ENCODE assay signal across 17 cellular contexts in genomic region chr5:68320094-68320986, GRCh38.
DNase-seq lines count a peak whose midpoint lies in the region; ATAC-seq and TF ChIP-seq lines count a peak whose summit lies in the region.
"Had no signal": no experiment of that assay in that cellular context is flagged by ENCODE, and none has a peak within 500 bp of the region (broad histone marks: within the 10 kb centered on the region; RNA-seq: fewer than 3 reads in every experiment).

No MANE protein-coding gene starts in this region.

- peak; percentile 35 for TF ChIP-seq EP300 in neural cell (conservative IDR thresholded peaks at IDR 0.05; ENCODE audit: poor library complexity, severe bottlenecking)

- H4K20me1 ChIP-seq in PC-3 (ENCODE audit: low read length): no peaks in the 10 kb centered on the region
- no peaks in the 10 kb centered on the region for H4K20me1 ChIP-seq in neural cell (ENCODE audit: insufficient read depth)

- POLR2A ChIA-PET in PC-3 (lab: Charles Lee; ENCODE audit: unreplicated experiment): no interaction called here

- no TSS peak for BruUV-seq in PC-3 (replicated peaks; lab: Mats Ljungman, UMichigan)

- H3K9ac ChIP-seq in PC-3 (ENCODE audit: low read length) (no peak overlapping the region), neural cell (ENCODE audit: low read length) (no peak overlapping the region)

- ATAC-seq in PC-3: peak; percentile 20
- ATAC-seq in GM19351 (IDR thresholded peaks at IDR 0.05; ENCODE audit: unreplicated experiment): no peak
- ATAC-seq in HG03159 (IDR thresholded peaks at IDR 0.05; ENCODE audit: unreplicated experiment): no peak
- no peak for ATAC-seq in GM18858 (IDR thresholded peaks at IDR 0.05; ENCODE audit: unreplicated experiment)
- ATAC-seq: body of pancreas; esophagus mucosa; naive thymus-derived CD8-positive, alpha-beta T cell had no signal

- H3K4me3 ChIP-seq in PC-3 (ENCODE audit: low read length): no peak overlapping the region
- peak overlapping the region; percentile 32 for H3K4me3 ChIP-seq in neural cell (ENCODE audit: low read length)
- H3K4me3 ChIP-seq: body of pancreas, suprapubic skin had no signal

- TF ChIP-seq RAD21 in neural cell (conservative IDR thresholded peaks at IDR 0.05): peak; percentile 13

- H3K9me2 ChIP-seq in PC-3 (replicated peaks; ENCODE audit: low read length) (no peaks in the 10 kb centered on the region), neural cell (ENCODE audit: insufficient read depth, low read length) (no peaks in the 10 kb centered on the region)

- H3K4me2 ChIP-seq in PC-3 (ENCODE audit: low read length): peak overlapping the region; percentile 49; the same call in 1 of the 2 replicates
- no peak overlapping the region for H3K4me2 ChIP-seq in neural cell (ENCODE audit: low read length)

- CTCF ChIA-PET in PC-3 (lab: Charles Lee): no interaction called here

- no peaks in the 10 kb centered on the region for H3K79me2 ChIP-seq in PC-3 (ENCODE audit: low read length)
- H3K79me2 ChIP-seq in neural cell (replicated peaks; ENCODE audit: insufficient read depth, low read length): no peaks in the 10 kb centered on the region

- intact Hi-C loops in PC-3 (cut with micrococcal nuclease): no loop called here

- TF ChIP-seq CTCF in PC-3 (conservative IDR thresholded peaks at IDR 0.05; ENCODE audit: low read depth, low read length) (no peak), neural cell (IDR thresholded peaks at IDR 0.05; ENCODE audit: poor library complexity, severe bottlenecking) (no peak)

- H3F3A ChIP-seq in PC-3 (ENCODE audit: low read length, unreplicated experiment): no peaks in the 10 kb centered on the region
- H3F3A ChIP-seq in neural cell (ENCODE audit: insufficient read depth, low read length, poor library complexity, severe bottlenecking): no peaks in the 10 kb centered on the region

- DNase-seq in EL (peak; percentile 42), PC-3 (peak; percentile 7), fibroblast of peridontal ligament (ENCODE audit: extremely low read depth) (peak; percentile 27), NCI-H1105 (lab: John Stamatoyannopoulos, UW) (no peak)
- DNase-seq: activated gamma-delta T cell; body of pancreas; naive thymus-derived CD8-positive, alpha-beta T cell; NCI-H1694 treated with DMSO at 0.1 percent for 48 hours; NCI-H524; stimulated activated CD4-positive, alpha-beta T cell treated with anti-CD3 and anti-CD28 coated beads, Interleukin-1b, Interleukin-23, amount 100 ng/mL, for 48 hours had no signal

- H3K27ac ChIP-seq in PC-3 (ENCODE audit: low read length) (peak overlapping the region; percentile 65), neural cell (ENCODE audit: low read length) (peak overlapping the region; percentile 35)
- H3K27ac ChIP-seq: body of pancreas, suprapubic skin, VCaP had no signal

- H3K27me3 ChIP-seq in PC-3 (ENCODE audit: low read length): no peaks in the 10 kb centered on the region
- no peaks in the 10 kb centered on the region for H3K27me3 ChIP-seq in neural cell (ENCODE audit: insufficient read depth, low read depth, low read length)
- H3K27me3 ChIP-seq: body of pancreas, suprapubic skin had no signal

- H3K36me3 ChIP-seq in PC-3 (ENCODE audit: low read depth, low read length) (no peaks in the 10 kb centered on the region), neural cell (ENCODE audit: insufficient read depth, low read length) (no peaks in the 10 kb centered on the region)
- H3K36me3 ChIP-seq: suprapubic skin had no signal

- H2AFZ ChIP-seq in PC-3 (ENCODE audit: low read length): no peak overlapping the region
- H2AFZ ChIP-seq in neural cell (ENCODE audit: low read depth, low read length): no peak overlapping the region

- peaks cover 20% of the 10 kb centered on the region for H3K4me1 ChIP-seq in PC-3 (ENCODE audit: insufficient read depth, low read length)
- H3K4me1 ChIP-seq: body of pancreas had no signal

- H3K9me3 ChIP-seq in PC-3 (ENCODE audit: low read length) (no peaks in the 10 kb centered on the region), neural cell (ENCODE audit: low read length) (no peaks in the 10 kb centered on the region)
- H3K9me3 ChIP-seq: body of pancreas, suprapubic skin had no signal

TF ChIP-seq in neural cell, 6 proteins besides CTCF, POLR2A, EP300 and RAD21:
- TF ChIP-seq MXI1 (conservative IDR thresholded peaks at IDR 0.05; ENCODE audit: poor library complexity, severe bottlenecking) (no peak), TAF1 (IDR thresholded peaks at IDR 0.05; ENCODE audit: low read depth) (no peak), SMC3 (conservative IDR thresholded peaks at IDR 0.05; ENCODE audit: poor library complexity) (no peak), REST (IDR thresholded peaks at IDR 0.05; ENCODE audit: borderline replicate concordance) (peak; percentile 96), POLR2AphosphoS5 (IDR thresholded peaks at IDR 0.05) (peak; percentile 78)
TF ChIP-seq in neural cell: peak in this region for 2.
